Comparison of ENCODE assay signal across 11 cellular contexts in genomic region chr6:134517863-134518262, GRCh38.
DNase-seq lines count a peak whose midpoint lies in the region; ATAC-seq and TF ChIP-seq lines count a peak whose summit lies in the region.
"Had no signal": no experiment of that assay in that cellular context is flagged by ENCODE, and none has a peak within 500 bp of the region (broad histone marks: within the 10 kb centered on the region; RNA-seq: fewer than 3 reads in every experiment).

No MANE protein-coding gene starts in this region.

- H3K9me3 Mint-ChIP-seq in GM23338 = no peaks in the 10 kb centered on the region

- H3K27me3 Mint-ChIP-seq in GM23338 (ENCODE audit: insufficient read depth, low read depth, poor library complexity) = no peaks in the 10 kb centered on the region

- ATAC-seq in GM23338 (no peak; the same call in 2 of the 3 replicates), gastrocnemius medialis (no peak), HG03025 (IDR thresholded peaks at IDR 0.05; ENCODE audit: low FRiP score, unreplicated experiment) (no peak)
- ATAC-seq in stimulated activated naive CD8-positive, alpha-beta T cell treated with anti-CD3 and anti-CD28 coated beads, Interleukin-15, Interleukin-2, amounts not matched to agents 100 U/mL and 50 U/mL, for 24 hours = no peak
- ATAC-seq: GM12878 had no signal

- H3K4me3 Mint-ChIP-seq in GM23338 = peak overlapping the region; percentile 17; the same call in 2 of the 3 replicates

- no peak for TF ChIP-seq POLR2A in gastrocnemius medialis (IDR thresholded peaks at IDR 0.05)

- H3K4me3 ChIP-seq in GM23338 (no peak overlapping the region), fibroblast of lung (replicated peaks in 1 of 4; ENCODE audit: control extremely low read depth in 1 of 4, insufficient read depth in 1 of 4, low read depth in 3 of 4, low read length in 4 of 4) (no peak overlapping the region), gastrocnemius medialis (no peak overlapping the region)
- H3K4me3 ChIP-seq: GM12878 had no signal

- H3K4me2 ChIP-seq in GM23338 (0 out of 2 replicates have a peak overlapping the region, but pooled peaks have one; percentile 17), fibroblast of lung (ENCODE audit: extremely low read depth, insufficient read depth, low read length) (peak overlapping the region; percentile 38)

- in situ Hi-C loops in gastrocnemius medialis (cut with MboI; ENCODE audit: low sequenced_read_pairs in 4 of 4) = no loop called here

- H2AFZ ChIP-seq in GM23338 = peak overlapping the region; percentile 56
- H2AFZ ChIP-seq in fibroblast of lung (ENCODE audit: low read length) = no peak overlapping the region

- H3K9ac ChIP-seq in fibroblast of lung (ENCODE audit: insufficient read depth, low read length) = no peak overlapping the region

- H3K27ac ChIP-seq in GM23338 (ENCODE audit: low read depth) (no peak overlapping the region), fibroblast of lung (ENCODE audit: insufficient read depth, low read length) (peak overlapping the region; percentile 36), gastrocnemius medialis (peak overlapping the region; percentile 54 to 68 (median 60))

- H4K20me1 ChIP-seq in GM23338 (replicated peaks; ENCODE audit: insufficient read depth) (no peaks in the 10 kb centered on the region), fibroblast of lung (ENCODE audit: control insufficient read depth, extremely low read depth, insufficient read depth, low read length) (no peaks in the 10 kb centered on the region)

- H3K36me3 ChIP-seq in GM23338 (ENCODE audit: insufficient read depth) (no peaks in the 10 kb centered on the region), fibroblast of lung (ENCODE audit: control insufficient read depth, insufficient read depth, low read length) (no peaks in the 10 kb centered on the region), gastrocnemius medialis (no peaks in the 10 kb centered on the region)

- TF ChIP-seq CTCF in GM23338 (conservative IDR thresholded peaks at IDR 0.05; ENCODE audit: low read depth in 2 of 2) (no peak), fibroblast of lung (conservative IDR thresholded peaks at IDR 0.05 in 1 of 2, IDR thresholded peaks at IDR 0.05 in 1 of 2; ENCODE audit: low read depth in 1 of 2, low read length in 2 of 2) (no peak), gastrocnemius medialis (IDR thresholded peaks at IDR 0.05 in 4 of 5, conservative IDR thresholded peaks at IDR 0.05 in 1 of 5) (no peak)

- H3K9me2 ChIP-seq in GM23338 (ENCODE audit: insufficient read depth) = no peaks in the 10 kb centered on the region

- peak overlapping the region; percentile 38; the same call in 1 of the 2 replicates for H3K27ac Mint-ChIP-seq in GM23338

- no peaks in the 10 kb centered on the region for H3K36me3 Mint-ChIP-seq in GM23338 (ENCODE audit: low read depth)

- H3K4me1 ChIP-seq in GM23338 (ENCODE audit: insufficient read depth) (peaks cover 27% of the 10 kb centered on the region; the same call in 1 of the 2 replicates), fibroblast of lung (ENCODE audit: control insufficient read depth, extremely low read depth, insufficient read depth, low read length) (peaks cover 13% of the 10 kb centered on the region), gastrocnemius medialis (peaks cover 12 to 14% of the 10 kb centered on the region in 2 donors)

- H3K79me2 ChIP-seq in GM23338 (replicated peaks; ENCODE audit: insufficient read depth) (no peaks in the 10 kb centered on the region), fibroblast of lung (ENCODE audit: control insufficient read depth, insufficient read depth, low read length) (no peaks in the 10 kb centered on the region)

- DNase-seq in GM23338 (ENCODE audit: low spot score) = no peak
- DNase-seq in SHP77 treated with DMSO at 0.1 percent for 48 hours (lab: John Stamatoyannopoulos, UW) = peak; percentile 60
- DNase-seq in fibroblast of lung (ENCODE audit: low read depth in 2 of 2) = no peak
- DNase-seq in gastrocnemius medialis = no peak
- DNase-seq in stimulated activated naive CD8-positive, alpha-beta T cell treated with anti-CD3 and anti-CD28 coated beads, Interleukin-15, Interleukin-2, amounts not matched to agents 100 U/mL and 50 U/mL, for 24 hours = no peak
- no peak for DNase-seq in hepatic stellate cell (ENCODE audit: low spot score)
- DNase-seq in amniotic stem cell (lab: John Stamatoyannopoulos, UW) = no peak
- DNase-seq: activated CD4-positive, alpha-beta T cell treated with anti-CD3 and anti-CD28 coated beads, Interleukin-2, amount 50 U/mL, for 4 hours; NCI-H524 had no signal

- no peaks in the 10 kb centered on the region for H3F3A ChIP-seq in GM23338 (replicated peaks; ENCODE audit: low read depth)

- intact Hi-C loops in gastrocnemius medialis (cut with DNase I; ENCODE audit: low total_unique reads) = no loop called here

- peaks cover 23% of the 10 kb centered on the region for H3K4me1 Mint-ChIP-seq in GM23338

- no peaks in the 10 kb centered on the region for H3K9me3 ChIP-seq in fibroblast of lung (ENCODE audit: control insufficient read depth, insufficient read depth, low read depth, low read length)
- no peaks in the 10 kb centered on the region for H3K9me3 ChIP-seq in gastrocnemius medialis

- H3K27me3 ChIP-seq in GM23338 (ENCODE audit: insufficient read depth) (no peaks in the 10 kb centered on the region), fibroblast of lung (ENCODE audit: control insufficient read depth, insufficient read depth, low read length) (no peaks in the 10 kb centered on the region), gastrocnemius medialis (no peaks in the 10 kb centered on the region)

TF ChIP-seq in GM23338, 12 proteins besides CTCF, POLR2A, EP300 and RAD21 (continues in another document):
- TF ChIP-seq REST (IDR thresholded peaks at IDR 0.05; ENCODE audit: unreplicated experiment) = no peak
- no peak for TF ChIP-seq POLR2AphosphoS5 (IDR thresholded peaks at IDR 0.05; ENCODE audit: low read depth)
- no peak for TF ChIP-seq JUNB (IDR thresholded peaks at IDR 0.05; ENCODE audit: unreplicated experiment)
- TF ChIP-seq EZH2 (IDR thresholded peaks at IDR 0.05; ENCODE audit: low read depth, unreplicated experiment) = no peak
